ENCODE assay signal across 24 cellular contexts in genomic region chr2:202771336-202771735, GRCh38.
"Had no signal": no experiment of that assay in that cellular context is flagged by ENCODE, and none has a peak within 500 bp of the region (broad histone marks: within the 10 kb centered on the region; RNA-seq: fewer than 3 reads in every experiment).

No MANE protein-coding gene starts in this region.

- H3K4me3 ChIP-seq: cardiac muscle cell, Peyer's patch had no signal

- H3K4me1 ChIP-seq: Peyer's patch had no signal

- H3K9me3 ChIP-seq: Peyer's patch had no signal

- H3K27ac ChIP-seq: brain microvascular endothelial cell, cardiac muscle cell, Peyer's patch had no signal

- H3K27ac Mint-ChIP-seq: activated CD4-positive, alpha-beta memory T cell treated with anti-CD3 and anti-CD28 coated beads for 36 hours; activated CD4-positive, alpha-beta T cell treated with anti-CD3 and anti-CD28 coated beads, Interleukin-2, amount 10 ng/mL, durations not matched to agents 7 days and 5 days; activated naive CD4-positive, alpha-beta T cell treated with anti-CD3 and anti-CD28 coated beads, Interleukin-2, amount 50 U/mL, for 72 hours; activated naive CD8-positive, alpha-beta T cell treated with anti-CD3 and anti-CD28 coated beads, Interleukin-2, amount 50 U/mL, for 24 hours; IgD-negative memory B cell; T-helper 17 cell had no signal

- H3K27me3 Mint-ChIP-seq: activated CD4-positive, alpha-beta memory T cell treated with anti-CD3 and anti-CD28 coated beads for 36 hours; activated CD4-positive, alpha-beta T cell treated with anti-CD3 and anti-CD28 coated beads, Interleukin-2, amount 10 ng/mL, durations not matched to agents 7 days and 5 days; activated naive CD8-positive, alpha-beta T cell treated with anti-CD3 and anti-CD28 coated beads, Interleukin-2, amount 50 U/mL, for 24 hours; IgD-negative memory B cell; T-helper 17 cell had no signal

- H3K9me3 Mint-ChIP-seq: activated CD4-positive, alpha-beta memory T cell treated with anti-CD3 and anti-CD28 coated beads for 36 hours; activated CD4-positive, alpha-beta T cell treated with anti-CD3 and anti-CD28 coated beads, Interleukin-2, amount 10 ng/mL, durations not matched to agents 7 days and 5 days; activated naive CD4-positive, alpha-beta T cell treated with anti-CD3 and anti-CD28 coated beads, Interleukin-2, amount 50 U/mL, for 72 hours; activated naive CD8-positive, alpha-beta T cell treated with anti-CD3 and anti-CD28 coated beads, Interleukin-2, amount 50 U/mL, for 24 hours; activated T-cell treated with anti-CD3 and anti-CD28 coated beads, Interleukin-2, amount 50 U/mL, for 4 hours; IgD-negative memory B cell had no signal

- DNase-seq: activated CD4-positive, alpha-beta memory T cell treated with anti-CD3 and anti-CD28 coated beads for 36 hours; activated CD4-positive, alpha-beta T cell treated with anti-CD3 and anti-CD28 coated beads, Interleukin-2, amount 10 ng/mL, durations not matched to agents 7 days and 5 days; activated CD4-positive, CD25-positive, alpha-beta regulatory T cell; activated CD8-positive, alpha-beta memory T cell treated with anti-CD3 and anti-CD28 coated beads for 24 hours; activated effector memory CD4-positive, alpha-beta T cell treated with anti-CD3 and anti-CD28 coated beads, Interleukin-2, amount 50 U/mL, for 16 hours; activated naive CD4-positive, alpha-beta T cell treated with Interleukin-2 at 50 U/mL for 16 hours; activated naive CD8-positive, alpha-beta T cell treated with anti-CD3 and anti-CD28 coated beads, Interleukin-2, amount 50 U/mL, for 24 hours; activated T-cell treated with anti-CD3 and anti-CD28 coated beads, Interleukin-2, amount 50 U/mL, for 4 hours; brain microvascular endothelial cell; KG1; NCI-H1092; NCI-H1417; NCI-H1930; NCI-H2107; NCI-H2171 treated with DMSO at 0.1 percent for 48 hours; NCI-H226; NCI-H82; Peyer's patch; SHP77; T-helper 17 cell; T-helper 9 cell had no signal

- H3K27me3 ChIP-seq: brain microvascular endothelial cell, cardiac muscle cell, Peyer's patch had no signal

- H3K4me3 Mint-ChIP-seq: activated CD4-positive, alpha-beta memory T cell treated with anti-CD3 and anti-CD28 coated beads for 36 hours; activated CD4-positive, alpha-beta T cell treated with anti-CD3 and anti-CD28 coated beads, Interleukin-2, amount 10 ng/mL, durations not matched to agents 7 days and 5 days; activated naive CD8-positive, alpha-beta T cell treated with anti-CD3 and anti-CD28 coated beads, Interleukin-2, amount 50 U/mL, for 24 hours; activated T-cell treated with anti-CD3 and anti-CD28 coated beads, Interleukin-2, amount 50 U/mL, for 4 hours; IgD-negative memory B cell; T-helper 17 cell had no signal

- H3K36me3 ChIP-seq: brain microvascular endothelial cell had no signal
